Comparison of ENCODE assay signal across 25 cellular contexts in genomic region chr4:150619032-150619431, GRCh38. TPM values are rescaled to one million over a fixed set of nuclear protein-coding genes. Genes with fewer than 3 reads are reported as not detected.
DNase-seq lines count a peak whose midpoint lies in the region; ATAC-seq, FAIRE-seq and TF ChIP-seq lines count a peak whose summit lies in the region.
"Had no signal": no experiment of that assay in that cellular context is flagged by ENCODE, and none has a peak within 500 bp of the region (broad histone marks: within the 10 kb centered on the region; RNA-seq: fewer than 3 reads in every experiment).

No MANE protein-coding gene starts in this region.

- no peaks in the 10 kb centered on the region for H3K79me2 ChIP-seq in fibroblast of lung (ENCODE audit: control insufficient read depth, insufficient read depth, low read length)

- H2BK20ac ChIP-seq in IMR-90 (ENCODE audit: low read depth, low read length), result no peak overlapping the region

- H3K27me3 Mint-ChIP-seq in activated CD8-positive, alpha-beta memory T cell treated with anti-CD3 and anti-CD28 coated beads, Interleukin-2, amount 10 ng/mL, durations not matched to agents 7 days and 5 days, result no peaks in the 10 kb centered on the region
- H3K27me3 Mint-ChIP-seq: activated CD4-positive, alpha-beta memory T cell treated with anti-CD3 and anti-CD28 coated beads, Interleukin-2, amount 10 ng/mL, durations not matched to agents 7 days and 5 days; IgD-negative memory B cell; memory B cell had no signal

- no peak overlapping the region for H3K4ac ChIP-seq in IMR-90 (ENCODE audit: low read depth, low read length)

- H3K4me2 ChIP-seq in IMR-90 (ENCODE audit: low read depth, low read length), result peak overlapping the region; percentile 55
- H3K4me2 ChIP-seq in fibroblast of lung (ENCODE audit: extremely low read depth, insufficient read depth, low read length), result peak overlapping the region; percentile 28
- H3K4me2 ChIP-seq: smooth muscle cell had no signal

- H3K9ac ChIP-seq in IMR-90 (ENCODE audit: low read depth, low read length) (no peak overlapping the region), fibroblast of lung (ENCODE audit: insufficient read depth, low read length) (no peak overlapping the region)

- no peak overlapping the region for H2AK5ac ChIP-seq in IMR-90 (ENCODE audit: low read depth, low read length)

- H3K9me3 Mint-ChIP-seq in activated CD8-positive, alpha-beta memory T cell treated with anti-CD3 and anti-CD28 coated beads, Interleukin-2, amount 10 ng/mL, durations not matched to agents 7 days and 5 days (ENCODE audit: low read depth), result no peaks in the 10 kb centered on the region
- H3K9me3 Mint-ChIP-seq: activated CD4-positive, alpha-beta memory T cell treated with anti-CD3 and anti-CD28 coated beads, Interleukin-2, amount 10 ng/mL, durations not matched to agents 7 days and 5 days; nephron progenitor cell had no signal

- H2BK5ac ChIP-seq in IMR-90 (ENCODE audit: low read depth, low read length, poor library complexity, severe bottlenecking), result no peak overlapping the region

- peak overlapping the region; percentile 38 for H3K4me3 Mint-ChIP-seq in activated CD8-positive, alpha-beta memory T cell treated with anti-CD3 and anti-CD28 coated beads, Interleukin-2, amount 10 ng/mL, durations not matched to agents 7 days and 5 days
- H3K4me3 Mint-ChIP-seq: activated CD4-positive, alpha-beta memory T cell treated with anti-CD3 and anti-CD28 coated beads, Interleukin-2, amount 10 ng/mL, durations not matched to agents 7 days and 5 days; activated T-cell treated with anti-CD3 and anti-CD28 coated beads, Interleukin-2, amount 50 U/mL, for 4 hours; H9; IgD-negative memory B cell; memory B cell; nephron progenitor cell; WTC11 had no signal

- no peak overlapping the region for H3K27ac Mint-ChIP-seq in activated CD8-positive, alpha-beta memory T cell treated with anti-CD3 and anti-CD28 coated beads, Interleukin-2, amount 10 ng/mL, durations not matched to agents 7 days and 5 days
- H3K27ac Mint-ChIP-seq: activated CD4-positive, alpha-beta memory T cell treated with anti-CD3 and anti-CD28 coated beads, Interleukin-2, amount 10 ng/mL, durations not matched to agents 7 days and 5 days; H9; memory B cell; nephron progenitor cell; WTC11 had no signal

- TF ChIP-seq POLR2A in IMR-90 (IDR thresholded peaks at IDR 0.05; ENCODE audit: low read depth, low read length) (no peak), transverse colon (IDR thresholded peaks at IDR 0.05) (no peak)

- H3K4me1 ChIP-seq in IMR-90 (ENCODE audit: control insufficient read depth, insufficient read depth, low read length), result no peaks in the 10 kb centered on the region
- H3K4me1 ChIP-seq in fibroblast of lung (ENCODE audit: control insufficient read depth, extremely low read depth, insufficient read depth, low read length), result no peaks in the 10 kb centered on the region
- H3K4me1 ChIP-seq in small intestine (ENCODE audit: control insufficient read depth in 2 of 2, insufficient read depth in 1 of 2, low read depth in 1 of 2, low read length in 1 of 2), result no peaks in the 10 kb centered on the region
- peaks cover 0 to 7% (median 0%) of the 10 kb centered on the region in 4 donors for H3K4me1 ChIP-seq in transverse colon
- H3K4me1 ChIP-seq: foreskin keratinocyte had no signal

- H2BK120ac ChIP-seq in IMR-90 (ENCODE audit: low read depth, low read length), result no peak overlapping the region

- H3K9me1 ChIP-seq in IMR-90 (ENCODE audit: insufficient read depth, low read length), result no peaks in the 10 kb centered on the region

- H3K79me1 ChIP-seq in IMR-90 (ENCODE audit: low read depth in 1 of 2, low read length in 2 of 2), result no peaks in the 10 kb centered on the region

- no peaks in the 10 kb centered on the region for H3K4me1 Mint-ChIP-seq in activated CD8-positive, alpha-beta memory T cell treated with anti-CD3 and anti-CD28 coated beads, Interleukin-2, amount 10 ng/mL, durations not matched to agents 7 days and 5 days
- H3K4me1 Mint-ChIP-seq: memory B cell, nephron progenitor cell had no signal

- dilution Hi-C loops in IMR-90 (cut with HindIII; ENCODE audit: low sequenced_read_pairs, unreplicated experiment), result no loop called here

- H2BK15ac ChIP-seq in IMR-90 (ENCODE audit: low read depth, low read length), result no peak overlapping the region

- intact Hi-C loops in IMR-90 (cut with micrococcal nuclease) (no loop called here), transverse colon (cut with DNase I; ENCODE audit: low total_unique reads) (no loop called here)

- H3K9me3 ChIP-seq in IMR-90 (ENCODE audit: control insufficient read depth, insufficient read depth, low read length) (no peaks in the 10 kb centered on the region), fibroblast of lung (ENCODE audit: control insufficient read depth, insufficient read depth, low read depth, low read length) (no peaks in the 10 kb centered on the region), small intestine (ENCODE audit: control insufficient read depth, low read depth) (no peaks in the 10 kb centered on the region), transverse colon (no peaks in the 10 kb centered on the region)

- no peak overlapping the region for H3K23ac ChIP-seq in IMR-90 (ENCODE audit: low read depth, low read length)

- BruUV-seq in IMR-90 (replicated peaks; lab: Mats Ljungman, UMichigan), result no TSS peak

- H3K27me3 ChIP-seq in IMR-90 (ENCODE audit: control insufficient read depth, insufficient read depth, low read length), result no peaks in the 10 kb centered on the region
- no peaks in the 10 kb centered on the region for H3K27me3 ChIP-seq in fibroblast of lung (ENCODE audit: control insufficient read depth, insufficient read depth, low read length)
- no peaks in the 10 kb centered on the region for H3K27me3 ChIP-seq in small intestine (ENCODE audit: control insufficient read depth in 2 of 2, insufficient read depth in 2 of 2, low read length in 2 of 2)
- no peaks in the 10 kb centered on the region for H3K27me3 ChIP-seq in transverse colon
- H3K27me3 ChIP-seq: foreskin keratinocyte had no signal

- H2AFZ ChIP-seq in IMR-90 (replicated peaks; ENCODE audit: low read length, poor library complexity) (no peak overlapping the region), fibroblast of lung (ENCODE audit: low read length) (peak overlapping the region; percentile 17)

- TF ChIP-seq RAD21 in IMR-90 (IDR thresholded peaks at IDR 0.05; ENCODE audit: low read length), result no peak

- H4K20me1 ChIP-seq in IMR-90 (ENCODE audit: insufficient read depth, low read length), result no peaks in the 10 kb centered on the region
- H4K20me1 ChIP-seq in fibroblast of lung (ENCODE audit: control insufficient read depth, extremely low read depth, insufficient read depth, low read length), result no peaks in the 10 kb centered on the region

- no peak overlapping the region for H3K56ac ChIP-seq in IMR-90 (ENCODE audit: extremely low read depth, insufficient read depth, low read length)

- H4K91ac ChIP-seq in IMR-90 (ENCODE audit: insufficient read depth, low read depth, low read length), result no peak overlapping the region

- no peak for ATAC-seq in activated CD8-positive, alpha-beta memory T cell treated with anti-CD3 and anti-CD28 coated beads, Interleukin-2, amount 10 ng/mL, durations not matched to agents 7 days and 5 days
- peak; percentile 11; the same call in 1 of the 2 replicates for ATAC-seq in IMR-90 (ENCODE audit: low read depth)
- ATAC-seq: activated T-cell treated with anti-CD3 and anti-CD28 coated beads, Interleukin-2, amount 50 U/mL, for 4 hours; foreskin keratinocyte; WTC11 had no signal

- H3K14ac ChIP-seq in IMR-90 (replicated peaks; ENCODE audit: low read depth, low read length), result no peak overlapping the region

- no peak overlapping the region for H3K4me3 ChIP-seq in IMR-90 (ENCODE audit: insufficient read depth, low read depth, low read length)
- H3K4me3 ChIP-seq in fibroblast of lung (replicated peaks in 1 of 4; ENCODE audit: control extremely low read depth in 1 of 4, insufficient read depth in 1 of 4, low read depth in 3 of 4, low read length in 4 of 4), result peak overlapping the region in 2 of 4 experiments; percentile 17 to 38
- no peak overlapping the region for H3K4me3 ChIP-seq in small intestine (ENCODE audit: low read depth in 1 of 2, low read length in 2 of 2)
- H3K4me3 ChIP-seq in transverse colon, result no peak overlapping the region
- H3K4me3 ChIP-seq: smooth muscle cell had no signal

- in situ Hi-C loops in IMR-90 (cut with MboI; ENCODE audit: low sequenced_read_pairs), result no loop called here
- in situ Hi-C loops in transverse colon (cut with MboI; ENCODE audit: low pct_ligation_motif_present in 1 of 4, low pct_unique_long_range_greater_than_20kb in 1 of 4, low sequenced_read_pairs in 3 of 4), result no loop called here

- no peak for FAIRE-seq in small intestine (lab: Jason Lieb, UNC)
- FAIRE-seq: RCC 7860, urothelium cell line had no signal

- no peak overlapping the region for H2AK9ac ChIP-seq in IMR-90 (replicated peaks; ENCODE audit: low read depth, low read length, poor library complexity)

- DNase-seq in activated CD8-positive, alpha-beta memory T cell treated with anti-CD3 and anti-CD28 coated beads, Interleukin-2, amount 10 ng/mL, durations not matched to agents 7 days and 5 days, result no peak
- DNase-seq in activated CD8-positive, alpha-beta memory T cell treated with anti-CD3 and anti-CD28 coated beads for 24 hours, result no peak
- peak; percentile 6 for DNase-seq in IMR-90
- DNase-seq in fibroblast of lung (ENCODE audit: low read depth in 2 of 2), result peak; percentile 2 to 39
- peak; percentile 38 for DNase-seq in small intestine
- no peak for DNase-seq in transverse colon
- no peak for DNase-seq in NOMO-1 treated with DMSO at 0.1 percent for 48 hours (lab: John Stamatoyannopoulos, UW; ENCODE audit: unreplicated experiment)
- DNase-seq in NCI-H2196 treated with DMSO at 0.1 percent for 48 hours (lab: John Stamatoyannopoulos, UW; ENCODE audit: unreplicated experiment), result no peak
- DNase-seq: activated CD4-positive, alpha-beta memory T cell treated with anti-CD3 and anti-CD28 coated beads, Interleukin-2, amount 10 ng/mL, durations not matched to agents 7 days and 5 days; activated naive CD4-positive, alpha-beta T cell treated with anti-CD3 and anti-CD28 coated beads, Interleukin-2, amount 50 U/mL, for 16 hours; activated T-cell treated with anti-CD3 and anti-CD28 coated beads, Interleukin-2, amount 50 U/mL, for 4 hours; C1 segment of cervical spinal cord; DMS153; foreskin keratinocyte; H9; NCI-H2227 treated with DMSO at 0.1 percent for 48 hours; nephron progenitor cell; stimulated activated CD4-positive, alpha-beta T cell treated with anti-CD3 and anti-CD28 coated beads, Interleukin-4, amount 100 ng/mL, for 24 hours had no signal

- TF ChIP-seq CTCF in IMR-90 (conservative IDR thresholded peaks at IDR 0.05; ENCODE audit: low read depth, low read length) (no peak), fibroblast of lung (conservative IDR thresholded peaks at IDR 0.05 in 1 of 2, IDR thresholded peaks at IDR 0.05 in 1 of 2; ENCODE audit: low read depth in 1 of 2, low read length in 2 of 2) (no peak), transverse colon (IDR thresholded peaks at IDR 0.05) (no peak)

- WGBS in IMR-90 (ENCODE audit: extremely low coverage in 2 of 2, insufficient read length in 1 of 2), 2 experiments, result no CpG with 5 or more reads among the region's 1 CpG
- 9 to 21% (median 14%) methylated on average over 1 of the region's 1 CpG for WGBS in small intestine, 3 donors
- 27 to 29% methylated on average over 1 of the region's 1 CpG for WGBS in transverse colon (ENCODE audit: low coverage in 1 of 2), 2 donors

- H3K36me3 Mint-ChIP-seq in activated CD8-positive, alpha-beta memory T cell treated with anti-CD3 and anti-CD28 coated beads, Interleukin-2, amount 10 ng/mL, durations not matched to agents 7 days and 5 days, result peaks cover 13% of the 10 kb centered on the region

- no peak overlapping the region for H4K5ac ChIP-seq in IMR-90 (ENCODE audit: low read depth, low read length)

- no peak overlapping the region for H3K27ac ChIP-seq in IMR-90 (ENCODE audit: insufficient read depth, low read length)
- no peak overlapping the region for H3K27ac ChIP-seq in fibroblast of lung (ENCODE audit: insufficient read depth, low read length)
- no peak overlapping the region for H3K27ac ChIP-seq in small intestine (ENCODE audit: low read depth in 1 of 2, low read length in 1 of 2)
- H3K27ac ChIP-seq in transverse colon, result no peak overlapping the region
- H3K27ac ChIP-seq: foreskin keratinocyte had no signal

- CTCF ChIA-PET in activated CD8-positive, alpha-beta memory T cell treated with anti-CD3 and anti-CD28 coated beads, Interleukin-2, amount 10 ng/mL, durations not matched to agents 7 days and 5 days (lab: Charles Lee), result no interaction called here
- CTCF ChIA-PET in IMR-90 (lab: Yijun Ruan, JAX), result no interaction called here

- no peak overlapping the region for H4K8ac ChIP-seq in IMR-90 (ENCODE audit: low read depth in 2 of 2, low read length in 2 of 2)

- H3K18ac ChIP-seq in IMR-90 (ENCODE audit: low read depth, low read length), result no peak overlapping the region

- TF ChIP-seq EP300 in transverse colon (IDR thresholded peaks at IDR 0.05; ENCODE audit: low read depth), result no peak

- POLR2A ChIA-PET in IMR-90 (lab: Charles Lee; ENCODE audit: unreplicated experiment), result no interaction called here

- no peaks in the 10 kb centered on the region for H3K36me3 ChIP-seq in IMR-90 (ENCODE audit: control insufficient read depth, insufficient read depth, low read length)
- H3K36me3 ChIP-seq in fibroblast of lung (ENCODE audit: control insufficient read depth, insufficient read depth, low read length), result no peaks in the 10 kb centered on the region
- H3K36me3 ChIP-seq in small intestine (ENCODE audit: control insufficient read depth in 2 of 2, insufficient read depth in 2 of 2, low read length in 2 of 2), result no peaks in the 10 kb centered on the region
- no peaks in the 10 kb centered on the region for H3K36me3 ChIP-seq in transverse colon

RNA-seq across cellular contexts. Expression of gene MAB21L2, which starts 37.1 kb away (rescaled TPM):
- total RNA-seq in activated CD8-positive, alpha-beta memory T cell treated with anti-CD3 and anti-CD28 coated beads, Interleukin-2, amount 10 ng/mL, durations not matched to agents 7 days and 5 days, result not detected
- total RNA-seq in IMR-90 (2012; rRNA removed) (11.7 and 12.0 TPM in 2 replicates), fibroblast of lung (under 0.01 TPM in 1 of 2 replicates, not detected in the other), transverse colon (100 to 1,000 TPM in 1 of 4 donors, 10 to 100 TPM in 3; 63.0 to 106 (median 78.9) TPM)
- polyA plus RNA-seq in IMR-90 (2012; rRNA removed) (7.6 TPM in 2 replicates), fibroblast of lung (0.02 and 0.06 TPM in 2 replicates), small intestine (1 to 10 TPM in 2 of 3 donors, under 1 TPM in 1; 0.89 to 9.6 (median 9.5) TPM)
- polyA plus RNA-seq in IMR-90 (2012; cell fraction: cytosol; rRNA removed), result 5.5 and 8.4 TPM in 2 replicates
- polyA plus RNA-seq in IMR-90 (2012; cell fraction: nucleus; rRNA removed; ENCODE audit: low replicate concordance), result 2.9 and 4.1 TPM in 2 replicates
- not detected in 2 replicates for polyA plus RNA-seq in fibroblast of lung (2012)
- polyA minus RNA-seq in fibroblast of lung (ENCODE audit: low replicate concordance), result not detected in 2 replicates
- total RNA-seq: A172; activated CD4-positive, alpha-beta memory T cell treated with anti-CD3 and anti-CD28 coated beads, Interleukin-2, amount 10 ng/mL, durations not matched to agents 7 days and 5 days; activated T-cell treated with anti-CD3 and anti-CD28 coated beads, Interleukin-2, amount 50 U/mL, for 4 hours; foreskin keratinocyte; H9; WTC11 had no signal
- polyA plus RNA-seq: foreskin keratinocyte, IgD-negative memory B cell had no signal

Comparison
In these comparisons a context has a peak if more than half of its experiments do, and no peak if none do; other contexts are left out.
1. DNase-seq: peak in IMR-90 (single experiment), fibroblast of lung (2 of 2) and small intestine (single experiment); none in activated CD8-positive, alpha-beta memory T cell treated with anti-CD3 and anti-CD28 coated beads, Interleukin-2, amount 10 ng/mL, durations not matched to agents 7 days and 5 days (single experiment), activated CD8-positive, alpha-beta memory T cell treated with anti-CD3 and anti-CD28 coated beads for 24 hours (single experiment), transverse colon (single experiment), NOMO-1 treated with DMSO at 0.1 percent for 48 hours (single experiment) and NCI-H2196 treated with DMSO at 0.1 percent for 48 hours (single experiment).
2. RNA of gene MAB21L2, which starts 37.1 kb away (total RNA-seq): 63.0 to 106 TPM in transverse colon and 11.7 to 12.0 TPM in IMR-90; not detected in activated CD8-positive, alpha-beta memory T cell treated with anti-CD3 and anti-CD28 coated beads, Interleukin-2, amount 10 ng/mL, durations not matched to agents 7 days and 5 days and under 0.01 TPM in fibroblast of lung; every median in the first group is over 10 times any median in the second.